16 cellular contexts compared by ENCODE assay signal in genomic region chr11:36214976-36215687, GRCh38.
"Had no signal": no experiment of that assay in that cellular context is flagged by ENCODE, and none has a peak within 500 bp of the region (broad histone marks: within the 10 kb centered on the region; RNA-seq: fewer than 3 reads in every experiment).

No MANE protein-coding gene starts in this region.

- H3K27ac ChIP-seq: body of pancreas, colonic mucosa, SJSA1, tibial artery, WERI-Rb-1 had no signal

- H3K4me3 Mint-ChIP-seq: activated naive CD4-positive, alpha-beta T cell treated with anti-CD3 and anti-CD28 coated beads, Interleukin-2, amount 50 U/mL, for 24 hours; activated T-helper 17 cell treated with anti-CD3 and anti-CD28 coated beads, Interleukin-2, amount 50 U/mL, for 72 hours had no signal

- H3K4me3 ChIP-seq: body of pancreas, colonic mucosa, SJSA1, smooth muscle cell, tibial artery had no signal

- H3K4me2 ChIP-seq: smooth muscle cell had no signal

- H3K4me1 Mint-ChIP-seq: activated naive CD4-positive, alpha-beta T cell treated with anti-CD3 and anti-CD28 coated beads, Interleukin-2, amount 50 U/mL, for 24 hours; activated T-helper 17 cell treated with anti-CD3 and anti-CD28 coated beads, Interleukin-2, amount 50 U/mL, for 72 hours had no signal

- H3K4me1 ChIP-seq: body of pancreas, colonic mucosa, SJSA1, tibial artery had no signal

- H3K36me3 Mint-ChIP-seq: activated naive CD4-positive, alpha-beta T cell treated with anti-CD3 and anti-CD28 coated beads, Interleukin-2, amount 50 U/mL, for 24 hours had no signal

- H3K9me3 ChIP-seq: colonic mucosa had no signal

- H3K9me3 Mint-ChIP-seq: activated naive CD4-positive, alpha-beta T cell treated with anti-CD3 and anti-CD28 coated beads, Interleukin-2, amount 50 U/mL, for 24 hours had no signal

- DNase-seq: activated CD4-positive, alpha-beta T cell treated with anti-CD3 and anti-CD28 coated beads for 48 hours; activated CD8-positive, alpha-beta memory T cell treated with anti-CD3 and anti-CD28 coated beads for 24 hours; body of pancreas; colonic mucosa; effector CD4-positive, alpha-beta T cell; foreskin melanocyte; kidney; right cardiac atrium; T1000; tibial artery; WERI-Rb-1 had no signal

- H3K27me3 Mint-ChIP-seq: progenitor cell of endocrine pancreas had no signal

- H3K36me3 ChIP-seq: colonic mucosa, SJSA1, WERI-Rb-1 had no signal

- H3K27me3 ChIP-seq: body of pancreas, colonic mucosa, SJSA1, tibial artery had no signal

- H3K27ac Mint-ChIP-seq: activated naive CD4-positive, alpha-beta T cell treated with anti-CD3 and anti-CD28 coated beads, Interleukin-2, amount 50 U/mL, for 24 hours; activated T-helper 17 cell treated with anti-CD3 and anti-CD28 coated beads, Interleukin-2, amount 50 U/mL, for 72 hours; progenitor cell of endocrine pancreas had no signal
